1 cellular context compared by ENCODE assay signal in genomic region chr5:177291735-177292134, GRCh38.
TF ChIP-seq lines count a peak whose summit lies in the region.

No MANE protein-coding gene starts in this region.

TF ChIP-seq in IMR-90, 13 proteins besides CTCF, POLR2A, EP300 and RAD21:
- TF ChIP-seq MAFK (IDR thresholded peaks at IDR 0.05; ENCODE audit: low read depth, low read length) (0 out of 2 replicates have a peak, but pooled peaks have one; percentile 23), BHLHE40 (IDR thresholded peaks at IDR 0.05; ENCODE audit: low read depth, low read length) (no peak)
